In genomic region chr16:69726313-69727060, GRCh38 we compare ENCODE assay signal across 8 cellular contexts. TPM values are rescaled to one million over a fixed set of nuclear protein-coding genes. Genes with fewer than 3 reads are reported as not detected.
DNase-seq lines count a peak whose midpoint lies in the region; ATAC-seq and TF ChIP-seq lines count a peak whose summit lies in the region.

TSS of gene NQO1 (minus strand) at chr16:69726560. CDS start at chr16:69726439, 121 bp downstream.

- peak within 1 kb of the TSS; percentile 86 for H3K4me2 ChIP-seq in SU-DHL-6 (ENCODE audit: low read depth, low read length, poor library complexity, severe bottlenecking)
- peak within 1 kb of the TSS; percentile 71 for H3K4me2 ChIP-seq in parathyroid adenoma (ENCODE audit: low read length)

- POLR2A ChIA-PET in HEK293 (lab: Yijun Ruan, JAX), result interaction anchor here (0.6 to 2.2 kb wide), 4 partner anchors 11 to 259 kb away, joined by 3 to 10 read pairs (median 6); partner anchors contain the start of gene NOB1

- H3K4me3 ChIP-seq in HEK293 (ENCODE audit: low read depth, low read length) (peak within 1 kb of the TSS; percentile 46), SU-DHL-6 (ENCODE audit: insufficient read depth, low read length, poor library complexity, severe bottlenecking) (peak within 1 kb of the TSS; percentile 57), parathyroid adenoma (ENCODE audit: low read depth, low read length) (peak within 1 kb of the TSS; percentile 62), tibial nerve (peak within 1 kb of the TSS; percentile 45 to 60 (median 55))

- peak; percentile 93 for DNase-seq in GM04503 (ENCODE audit: low read depth)
- DNase-seq in NAMALWA (ENCODE audit: low spot score), result peak; percentile 92
- DNase-seq in activated naive CD8-positive, alpha-beta T cell treated with anti-CD3 and anti-CD28 coated beads, Interleukin-2, amount 50 U/mL, for 16 hours (ENCODE audit: low read depth, low spot score), result peak; percentile 81
- peak; percentile 97 for DNase-seq in Right ventricle myocardium superior
- DNase-seq in tibial nerve (ENCODE audit: low spot score in 2 of 2), result peak; percentile 84 to 86

- ATAC-seq in Right ventricle myocardium superior (ENCODE audit: poor library complexity), result peak; percentile 97

- WGBS in tibial nerve, 2 donors, result 1 to 2% methylated on average over 16 to 31 of the region's 31 CpGs

- no peaks in the 10 kb centered on the region for H3K27me3 ChIP-seq in SU-DHL-6 (ENCODE audit: low read length)
- H3K27me3 ChIP-seq in parathyroid adenoma (ENCODE audit: control insufficient read depth, insufficient read depth, low read length), result no peaks in the 10 kb centered on the region
- no peaks in the 10 kb centered on the region for H3K27me3 ChIP-seq in tibial nerve

- H3K4me1 ChIP-seq in HEK293 (ENCODE audit: control insufficient read depth, insufficient read depth, low read length) (no peaks in the 10 kb centered on the region; the same call in 1 of the 2 replicates), parathyroid adenoma (peaks cover 6% of the 10 kb centered on the region), tibial nerve (peaks cover 0 to 25% (median 12%) of the 10 kb centered on the region in 4 donors)

- CTCF ChIA-PET in HEK293 (lab: Yijun Ruan, JAX), result interaction anchor here (2.5 kb wide), 1 partner anchor 27 kb away, joined by 6 read pairs; the partner anchor contains the start of gene NOB1

- no peaks in the 10 kb centered on the region for H3F3A ChIP-seq in SU-DHL-6 (ENCODE audit: insufficient read depth)

- no peaks in the 10 kb centered on the region for H3K9me3 ChIP-seq in HEK293 (ENCODE audit: control insufficient read depth, insufficient read depth, low read depth, low read length)
- no peaks in the 10 kb centered on the region for H3K9me3 ChIP-seq in SU-DHL-6 (ENCODE audit: insufficient read depth, low read length)
- no peaks in the 10 kb centered on the region for H3K9me3 ChIP-seq in parathyroid adenoma (ENCODE audit: control insufficient read depth, low read length)
- H3K9me3 ChIP-seq in tibial nerve, result no peaks in the 10 kb centered on the region

- H3K9ac ChIP-seq in SU-DHL-6 (ENCODE audit: low read length) (peak within 1 kb of the TSS; percentile 62), parathyroid adenoma (no peak within 1 kb of the TSS)

- H2AFZ ChIP-seq in SU-DHL-6 (ENCODE audit: low read depth, low read length, severe bottlenecking) (peak within 1 kb of the TSS; percentile 98), parathyroid adenoma (peak within 1 kb of the TSS; percentile 81)

- peak within 1 kb of the TSS; percentile 13; the same call in 1 of the 2 replicates for H3K27ac ChIP-seq in HEK293 (ENCODE audit: extremely low read depth, low read depth, low read length)
- H3K27ac ChIP-seq in SU-DHL-6 (ENCODE audit: low read depth, low read length), result peak within 1 kb of the TSS; percentile 51
- H3K27ac ChIP-seq in parathyroid adenoma, result peak within 1 kb of the TSS; percentile 51
- peak within 1 kb of the TSS; percentile 24 to 83 (median 77) for H3K27ac ChIP-seq in tibial nerve

- TF ChIP-seq EP300 in tibial nerve (IDR thresholded peaks at IDR 0.05), result peak in 1 of 2 donors; percentile 25

- intact Hi-C loops in Right ventricle myocardium superior (cut with DNase I), result no loop called here

- no peaks in the 10 kb centered on the region for H3K9me2 ChIP-seq in SU-DHL-6 (replicated peaks; ENCODE audit: insufficient read depth, low read length)

- TF ChIP-seq CTCF in HEK293 (tag by site-specific recombination; IDR thresholded peaks at IDR 0.05) (no peak), SU-DHL-6 (IDR thresholded peaks at IDR 0.05; ENCODE audit: insufficient read depth, low read length, poor library complexity, severe bottlenecking) (no peak), parathyroid adenoma (IDR thresholded peaks at IDR 0.05) (no peak), tibial nerve (IDR thresholded peaks at IDR 0.05) (no peak)

- peak; percentile 15 to 42 for TF ChIP-seq POLR2A in tibial nerve (IDR thresholded peaks at IDR 0.05)

- H3K36me3 ChIP-seq in HEK293 (ENCODE audit: control insufficient read depth in 2 of 2, insufficient read depth in 1 of 2, low read length in 2 of 2), result no peaks in the 10 kb centered on the region
- no peaks in the 10 kb centered on the region for H3K36me3 ChIP-seq in SU-DHL-6 (ENCODE audit: low read length)
- H3K36me3 ChIP-seq in parathyroid adenoma (ENCODE audit: control insufficient read depth, insufficient read depth, low read length), result no peaks in the 10 kb centered on the region
- no peaks in the 10 kb centered on the region for H3K36me3 ChIP-seq in tibial nerve

- H3K79me2 ChIP-seq in SU-DHL-6 (ENCODE audit: insufficient read depth, low read length) (no peaks in the 10 kb centered on the region), parathyroid adenoma (no peaks in the 10 kb centered on the region)

- no peaks in the 10 kb centered on the region for H4K20me1 ChIP-seq in SU-DHL-6 (ENCODE audit: low read depth, low read length)

TF ChIP-seq in HEK293, 187 proteins besides CTCF, POLR2A, EP300 and RAD21 (continues in another document):
- TF ChIP-seq ZSCAN30 (tag by site-specific recombination; IDR thresholded peaks at IDR 0.05) (0 out of 2 replicates have a peak, but pooled peaks have one; percentile 21), ZNF112 (tag by site-specific recombination; IDR thresholded peaks at IDR 0.05) (no peak), ZNF184 (tag by site-specific recombination; IDR thresholded peaks at IDR 0.05) (no peak), GLI4 (tag by site-specific recombination; IDR thresholded peaks at IDR 0.05) (no peak), GLIS1 (tag by site-specific recombination; IDR thresholded peaks at IDR 0.05) (peak; percentile 36; the same call in 1 of the 2 replicates), ZNF701 (tag by site-specific recombination; IDR thresholded peaks at IDR 0.05) (no peak), ZNF148 (tag by site-specific recombination; IDR thresholded peaks at IDR 0.05; ENCODE audit: borderline replicate concordance) (0 out of 2 replicates have a peak, but pooled peaks have one; percentile 25), ZNF10 (tag by site-specific recombination; IDR thresholded peaks at IDR 0.05) (no peak), GFI1B (tag by site-specific recombination; IDR thresholded peaks at IDR 0.05) (no peak), SP7 (tag by site-specific recombination; IDR thresholded peaks at IDR 0.05) (peak; percentile 52), ZNF514 (tag by site-specific recombination; IDR thresholded peaks at IDR 0.05) (no peak), ZNF639 (tag by site-specific recombination; IDR thresholded peaks at IDR 0.05) (0 out of 2 replicates have a peak, but pooled peaks have one; percentile 14), ZNF23 (tag by site-specific recombination; IDR thresholded peaks at IDR 0.05; ENCODE audit: borderline replicate concordance) (no peak), ZBTB17 (tag by site-specific recombination; IDR thresholded peaks at IDR 0.05) (peak; percentile 70), ZNF433 (tag by site-specific recombination; IDR thresholded peaks at IDR 0.05; ENCODE audit: low read depth) (no peak), SCRT2 (tag by site-specific recombination; IDR thresholded peaks at IDR 0.05) (peak; percentile 99), ZNF169 (tag by site-specific recombination; IDR thresholded peaks at IDR 0.05) (no peak), SP3 (tag by site-specific recombination; IDR thresholded peaks at IDR 0.05) (peak; percentile 69), ZNF341 (tag by site-specific recombination; IDR thresholded peaks at IDR 0.05; ENCODE audit: low read depth) (0 out of 2 replicates have a peak, but pooled peaks have one; percentile 9), TCF7L2 (IDR thresholded peaks at IDR 0.05; ENCODE audit: borderline replicate concordance, low read depth, low read length) (no peak), ZNF140 (tag by site-specific recombination; IDR thresholded peaks at IDR 0.05) (no peak), SCRT1 (tag by site-specific recombination; IDR thresholded peaks at IDR 0.05; ENCODE audit: borderline replicate concordance) (peak; percentile 89), ZBTB8A (tag by site-specific recombination; IDR thresholded peaks at IDR 0.05) (peak; percentile 76), ZNF580 (tag by site-specific recombination; IDR thresholded peaks at IDR 0.05) (0 out of 2 replicates have a peak, but pooled peaks have one; percentile 8), EGR2 (tag by site-specific recombination; IDR thresholded peaks at IDR 0.05; ENCODE audit: low read depth) (0 out of 2 replicates have a peak, but pooled peaks have one; percentile 19)

RNA-seq across cellular contexts. Expression of gene NQO1, which starts in this region (rescaled TPM):
- 45.8 TPM for total RNA-seq in Right ventricle myocardium superior
- 100 to 1,000 TPM in 1 of 4 donors, 10 to 100 TPM in 3; 19.0 to 106 (median 55.0) TPM for total RNA-seq in tibial nerve

Comparison
In these comparisons a context has a peak if more than half of its experiments do, and no peak if none do; other contexts are left out.
1. Peak in every context shown above with its lines: DNase-seq, ATAC-seq, H3K4me3 ChIP-seq and H3K27ac ChIP-seq.
2. H3K27ac ChIP-seq: peak in every context shown above with its lines; median percentile 77 in tibial nerve; 51 in SU-DHL-6; 51 in parathyroid adenoma; 13 in HEK293.